10 cellular contexts compared by ENCODE assay signal in genomic region chr9:6605202-6605601, GRCh38. TPM values are rescaled to one million over a fixed set of nuclear protein-coding genes. Genes with fewer than 3 reads are reported as not detected.
DNase-seq lines count a peak whose midpoint lies in the region; ATAC-seq and TF ChIP-seq lines count a peak whose summit lies in the region.
"Had no signal": no experiment of that assay in that cellular context is flagged by ENCODE, and none has a peak within 500 bp of the region (broad histone marks: within the 10 kb centered on the region; RNA-seq: fewer than 3 reads in every experiment).

No MANE protein-coding gene starts in this region.

- TF ChIP-seq EP300 in upper lobe of left lung (IDR thresholded peaks at IDR 0.05) = no peak

- peaks cover 3 to 5% of the 10 kb centered on the region in 2 donors for H3K4me1 Mint-ChIP-seq in effector memory CD8-positive, alpha-beta T cell (ENCODE audit: low read depth in 2 of 2)

- no peak overlapping the region for H3K27ac Mint-ChIP-seq in effector memory CD8-positive, alpha-beta T cell

- H3K9me3 ChIP-seq in upper lobe of left lung (no peaks in the 10 kb centered on the region), SJCRH30 (replicated peaks) (no peaks in the 10 kb centered on the region)
- H3K9me3 ChIP-seq: thoracic aorta had no signal

- H3K27me3 ChIP-seq in upper lobe of left lung (no peaks in the 10 kb centered on the region), H7 (ENCODE audit: control insufficient read depth, insufficient read depth, low read length) (no peaks in the 10 kb centered on the region), SJCRH30 (no peaks in the 10 kb centered on the region)

- H3K36me3 ChIP-seq in upper lobe of left lung (no peaks in the 10 kb centered on the region), H7 (replicated peaks; ENCODE audit: control insufficient read depth, insufficient read depth, low read length) (peaks cover 26% of the 10 kb centered on the region), SJCRH30 (no peaks in the 10 kb centered on the region)
- H3K36me3 ChIP-seq: thoracic aorta had no signal

- DNase-seq in GM20000 (ENCODE audit: low spot score) (peak; percentile 42), upper lobe of left lung (no peak), H7 (no peak), SJCRH30 (no peak)
- no peak for DNase-seq in effector memory CD8-positive, alpha-beta T cell
- DNase-seq: NCI-H2171 treated with DMSO at 0.1 percent for 48 hours had no signal

- no peak for TF ChIP-seq POLR2A in upper lobe of left lung (IDR thresholded peaks at IDR 0.05)

- H3K4me3 ChIP-seq in upper lobe of left lung (no peak overlapping the region), H7 (ENCODE audit: insufficient read depth, low read depth, low read length) (no peak overlapping the region), SJCRH30 (no peak overlapping the region)
- H3K4me3 ChIP-seq: thoracic aorta had no signal

- peak; percentile 92 for ATAC-seq in GM18511 (IDR thresholded peaks at IDR 0.05; ENCODE audit: unreplicated experiment)
- peak; percentile 61 for ATAC-seq in HG03095 (IDR thresholded peaks at IDR 0.05; ENCODE audit: unreplicated experiment)
- ATAC-seq in effector memory CD8-positive, alpha-beta T cell (replicated peaks) = peak; percentile 40
- ATAC-seq in GM18519 (IDR thresholded peaks at IDR 0.05; ENCODE audit: low FRiP score, unreplicated experiment) = no peak
- no peak for ATAC-seq in upper lobe of left lung (ENCODE audit: low FRiP score in 2 of 2)

- no peaks in the 10 kb centered on the region for H3K4me1 ChIP-seq in upper lobe of left lung
- no peaks in the 10 kb centered on the region for H3K4me1 ChIP-seq in SJCRH30

- H3K9me3 Mint-ChIP-seq in effector memory CD8-positive, alpha-beta T cell = no peaks in the 10 kb centered on the region

- H3K36me3 Mint-ChIP-seq in effector memory CD8-positive, alpha-beta T cell (ENCODE audit: insufficient read depth) = no peaks in the 10 kb centered on the region

- no peaks in the 10 kb centered on the region for H3K27me3 Mint-ChIP-seq in effector memory CD8-positive, alpha-beta T cell

- H3K27ac ChIP-seq in upper lobe of left lung = no peak overlapping the region
- no peak overlapping the region for H3K27ac ChIP-seq in SJCRH30
- H3K27ac ChIP-seq: thoracic aorta had no signal

- no peak overlapping the region for H3K4me3 Mint-ChIP-seq in effector memory CD8-positive, alpha-beta T cell

- no peak for TF ChIP-seq CTCF in GM20000 (IDR thresholded peaks at IDR 0.05; ENCODE audit: extremely low read depth, missing control alignments)
- TF ChIP-seq CTCF in upper lobe of left lung (IDR thresholded peaks at IDR 0.05) = no peak

- WGBS in upper lobe of left lung, 2 donors = 80 to 88% methylated on average over 5 of the region's 5 CpGs

RNA-seq across cellular contexts. Expression of gene GLDC, which starts 40.3 kb away (rescaled TPM):
- total RNA-seq in upper lobe of left lung = 1 to 10 TPM in 2 of 6 donors, under 1 TPM in 2, not detected in 2; 0.60 to 3.1 (median 1.1) TPM
- total RNA-seq in H7 (2014; rRNA removed; shearing (Covaris generic)) = 66.8 and 76.7 TPM in 2 replicates
- total RNA-seq in SJCRH30 (2014; rRNA removed; shearing (Covaris generic)) = not detected in 2 replicates

Comparison
In these comparisons a context has a peak if more than half of its experiments do, and no peak if none do; other contexts are left out.
1. ATAC-seq: peak in GM18511 (single experiment), HG03095 (single experiment) and effector memory CD8-positive, alpha-beta T cell (single experiment); none in GM18519 (single experiment) and upper lobe of left lung (0 of 2).
2. RNA of gene GLDC, which starts 40.3 kb away (total RNA-seq): 66.8 to 76.7 TPM in H7; 0.60 to 3.1 TPM in upper lobe of left lung and not detected in SJCRH30; every median in the first group is over 10 times any median in the second.